In genomic region chr16:88685156-88686061, GRCh38 we compare ENCODE assay signal across 1 cellular context.
TF ChIP-seq lines count a peak whose summit lies in the region.

No MANE protein-coding gene starts in this region.

TF ChIP-seq in HepG2, 621 proteins besides CTCF, POLR2A, EP300 and RAD21 (continues in another document):
- TF ChIP-seq ZNF652 (CRISPR knock-in tag; IDR thresholded peaks at IDR 0.05; ENCODE audit: borderline replicate concordance, low read depth) = no peak
- no peak for TF ChIP-seq ZMYM3 (CRISPR knock-in tag; IDR thresholded peaks at IDR 0.05)
- TF ChIP-seq MTF2 (CRISPR knock-in tag; IDR thresholded peaks at IDR 0.05; ENCODE audit: borderline replicate concordance) = peak; percentile 56; the same call in 1 of the 2 replicates
- no peak for TF ChIP-seq ZUFSP (CRISPR knock-in tag; IDR thresholded peaks at IDR 0.05; ENCODE audit: borderline replicate concordance)
- TF ChIP-seq ZNF609 (CRISPR knock-in tag; IDR thresholded peaks at IDR 0.05; ENCODE audit: borderline replicate concordance) = no peak
- TF ChIP-seq ZNF180 (CRISPR knock-in tag; IDR thresholded peaks at IDR 0.05; ENCODE audit: borderline replicate concordance, low read depth) = no peak
- TF ChIP-seq ZBTB33 (CRISPR knock-in tag; IDR thresholded peaks at IDR 0.05) = no peak; the same call in 1 of the 2 replicates
- TF ChIP-seq NR1H2 (CRISPR knock-in tag; IDR thresholded peaks at IDR 0.05; ENCODE audit: borderline replicate concordance, low read depth) = no peak
- no peak for TF ChIP-seq STAT5B (CRISPR knock-in tag; IDR thresholded peaks at IDR 0.05)
- no peak for TF ChIP-seq SYNCRIP (IDR thresholded peaks at IDR 0.05; ENCODE audit: insufficient read depth, low read depth, low read length)
- no peak for TF ChIP-seq ZNF607 (CRISPR knock-in tag; IDR thresholded peaks at IDR 0.05; ENCODE audit: borderline replicate concordance)
- TF ChIP-seq ZNF841 (CRISPR knock-in tag; IDR thresholded peaks at IDR 0.05; ENCODE audit: borderline replicate concordance) = no peak
- no peak for TF ChIP-seq CEBPZ (IDR thresholded peaks at IDR 0.05; ENCODE audit: low read length)
- TF ChIP-seq ZNF639 (CRISPR knock-in tag; conservative IDR thresholded peaks at IDR 0.05) = no peak
- no peak for TF ChIP-seq THAP8 (CRISPR knock-in tag; IDR thresholded peaks at IDR 0.05; ENCODE audit: borderline replicate concordance)
- 0 out of 2 replicates have a peak, but pooled peaks have one; percentile 36 for TF ChIP-seq BORCS8-MEF2B (CRISPR knock-in tag; IDR thresholded peaks at IDR 0.05)
- no peak for TF ChIP-seq GMEB2 (CRISPR knock-in tag; IDR thresholded peaks at IDR 0.05; ENCODE audit: low read depth)
- no peak for TF ChIP-seq RXRB (CRISPR knock-in tag; IDR thresholded peaks at IDR 0.05; ENCODE audit: borderline replicate concordance)
- 0 out of 2 replicates have a peak, but pooled peaks have one; percentile 9 for TF ChIP-seq FOXO4 (CRISPR knock-in tag; conservative IDR thresholded peaks at IDR 0.05)
- no peak for TF ChIP-seq FOXC1 (CRISPR knock-in tag; IDR thresholded peaks at IDR 0.05; ENCODE audit: borderline replicate concordance)
- TF ChIP-seq BRF2 (CRISPR knock-in tag; IDR thresholded peaks at IDR 0.05) = no peak
- TF ChIP-seq ZNF3 (CRISPR knock-in tag; IDR thresholded peaks at IDR 0.05) = no peak
- TF ChIP-seq HNRNPK (IDR thresholded peaks at IDR 0.05; ENCODE audit: low read depth, low read length, poor library complexity, severe bottlenecking) = peak; percentile 11
- TF ChIP-seq EHMT2 (IDR thresholded peaks at IDR 0.05; ENCODE audit: borderline replicate concordance, low read depth, low read length) = no peak
- TF ChIP-seq MXD4 (CRISPR knock-in tag; IDR thresholded peaks at IDR 0.05) = no peak
- TF ChIP-seq ZNF614 (CRISPR knock-in tag; IDR thresholded peaks at IDR 0.05; ENCODE audit: borderline replicate concordance) = no peak; the same call in 1 of the 2 replicates
- TF ChIP-seq ZNF879 (CRISPR knock-in tag; IDR thresholded peaks at IDR 0.05) = no peak
- TF ChIP-seq ZNF773 (CRISPR knock-in tag; IDR thresholded peaks at IDR 0.05; ENCODE audit: borderline replicate concordance) = no peak
- TF ChIP-seq ZC3H13 (CRISPR knock-in tag; IDR thresholded peaks at IDR 0.05) = 0 out of 2 replicates have a peak, but pooled peaks have one; percentile 55
- no peak for TF ChIP-seq NFE2L2 (IDR thresholded peaks at IDR 0.05; ENCODE audit: low read length)
- TF ChIP-seq ARID4A (CRISPR knock-in tag; IDR thresholded peaks at IDR 0.05; ENCODE audit: borderline replicate concordance) = no peak; the same call in 1 of the 2 replicates
- TF ChIP-seq ZNF432 (CRISPR knock-in tag; IDR thresholded peaks at IDR 0.05; ENCODE audit: borderline replicate concordance) = no peak
- TF ChIP-seq PHF20 (CRISPR knock-in tag; IDR thresholded peaks at IDR 0.05) = no peak
